Comparison of ENCODE assay signal across 9 cellular contexts in genomic region chrX:140090800-140091275, GRCh38.
DNase-seq lines count a peak whose midpoint lies in the region; ATAC-seq and TF ChIP-seq lines count a peak whose summit lies in the region.
"Had no signal": no experiment of that assay in that cellular context is flagged by ENCODE, and none has a peak within 500 bp of the region (broad histone marks: within the 10 kb centered on the region; RNA-seq: fewer than 3 reads in every experiment).

No MANE protein-coding gene starts in this region.

- H3K27me3 ChIP-seq in heart right ventricle (peaks cover 0 to 66% (median 5%) of the 10 kb centered on the region in 7 donors), lung (ENCODE audit: control insufficient read depth, insufficient read depth) (peaks cover 4% of the 10 kb centered on the region), vagina (no peaks in the 10 kb centered on the region)

- H3K27ac Mint-ChIP-seq in activated naive CD8-positive, alpha-beta T cell treated with anti-CD3 and anti-CD28 coated beads, Interleukin-2, amount 50 U/mL, for 24 hours: no peak overlapping the region

- no peaks in the 10 kb centered on the region for H3K9me3 Mint-ChIP-seq in activated naive CD8-positive, alpha-beta T cell treated with anti-CD3 and anti-CD28 coated beads, Interleukin-2, amount 50 U/mL, for 24 hours

- H3K4me3 ChIP-seq in heart right ventricle: peak overlapping the region in 8 of 10 donors; percentile 32 to 45 (median 40)
- H3K4me3 ChIP-seq in lung: peak overlapping the region; percentile 17
- H3K4me3 ChIP-seq in vagina: peak overlapping the region; percentile 35 to 51

- whole genome bisulfite sequencing in heart right ventricle, 2 donors: 6 to 9% methylated on average over 23 of the region's 23 CpGs
- WGBS in lung, 2 donors: 10 to 33% methylated on average over 16 to 23 of the region's 23 CpGs

- TF ChIP-seq POLR2A in vagina (IDR thresholded peaks at IDR 0.05): no peak

- DNase-seq in heart right ventricle (no peak), Right ventricle myocardium superior (no peak), lung (ENCODE audit: low spot score) (no peak), vagina (ENCODE audit: extremely low spot score in 2 of 2) (no peak), amniotic stem cell (lab: John Stamatoyannopoulos, UW) (no peak), HuH-7 (ENCODE audit: low spot score) (no peak), hippocampal formation (lab: John Stamatoyannopoulos, UW) (no peak)
- DNase-seq in activated naive CD8-positive, alpha-beta T cell treated with anti-CD3 and anti-CD28 coated beads, Interleukin-2, amount 50 U/mL, for 24 hours: no peak

- peaks cover 17% of the 10 kb centered on the region for H3K27me3 Mint-ChIP-seq in activated naive CD8-positive, alpha-beta T cell treated with anti-CD3 and anti-CD28 coated beads, Interleukin-2, amount 50 U/mL, for 24 hours

- no peak overlapping the region for H3K4me3 Mint-ChIP-seq in activated naive CD8-positive, alpha-beta T cell treated with anti-CD3 and anti-CD28 coated beads, Interleukin-2, amount 50 U/mL, for 24 hours

- TF ChIP-seq CTCF in heart right ventricle (IDR thresholded peaks at IDR 0.05) (no peak), lung (IDR thresholded peaks at IDR 0.05; ENCODE audit: control extremely low read depth, extremely low read depth) (no peak), vagina (IDR thresholded peaks at IDR 0.05) (no peak)

- H3K36me3 ChIP-seq in heart right ventricle: no peaks in the 10 kb centered on the region
- no peaks in the 10 kb centered on the region for H3K36me3 ChIP-seq in lung (ENCODE audit: control insufficient read depth in 2 of 2, insufficient read depth in 2 of 2, low read length in 2 of 2)
- no peaks in the 10 kb centered on the region for H3K36me3 ChIP-seq in vagina

- no peaks in the 10 kb centered on the region for H3K36me3 Mint-ChIP-seq in activated naive CD8-positive, alpha-beta T cell treated with anti-CD3 and anti-CD28 coated beads, Interleukin-2, amount 50 U/mL, for 24 hours (ENCODE audit: low read depth)

- ATAC-seq in heart right ventricle (no peak), Right ventricle myocardium superior (ENCODE audit: poor library complexity) (no peak), lung (ENCODE audit: insufficient read depth, low FRiP score) (no peak)
- peak; percentile 20 for ATAC-seq in activated naive CD8-positive, alpha-beta T cell treated with anti-CD3 and anti-CD28 coated beads, Interleukin-2, amount 50 U/mL, for 24 hours
- ATAC-seq: HCT116 had no signal

- intact Hi-C loops in heart right ventricle (cut with DNase I) (no loop called here), Right ventricle myocardium superior (cut with DNase I) (no loop called here), vagina (cut with DNase I) (no loop called here)

- no peak overlapping the region for H3K27ac ChIP-seq in heart right ventricle
- no peak overlapping the region for H3K27ac ChIP-seq in lung (ENCODE audit: low read depth in 1 of 2, low read length in 1 of 2)
- H3K27ac ChIP-seq in vagina: no peak overlapping the region

- no peaks in the 10 kb centered on the region for H3K4me1 Mint-ChIP-seq in activated naive CD8-positive, alpha-beta T cell treated with anti-CD3 and anti-CD28 coated beads, Interleukin-2, amount 50 U/mL, for 24 hours

- H3K4me1 ChIP-seq in heart right ventricle (peaks cover 0 to 4% (median 0%) of the 10 kb centered on the region in 9 donors), lung (ENCODE audit: control insufficient read depth in 2 of 2, insufficient read depth in 2 of 2, low read length in 2 of 2) (peaks cover 0 to 3% of the 10 kb centered on the region in 2 donors), vagina (no peaks in the 10 kb centered on the region)

- H3K9me3 ChIP-seq in heart right ventricle (no peaks in the 10 kb centered on the region), lung (ENCODE audit: control insufficient read depth in 2 of 2, insufficient read depth in 1 of 2, low read length in 1 of 2) (peaks cover 0 to 9% of the 10 kb centered on the region in 2 donors), vagina (no peaks in the 10 kb centered on the region)
